In genomic region chr7:76281006-76281705, GRCh38 we compare ENCODE assay signal across 1 cellular context.
TF ChIP-seq lines count a peak whose summit lies in the region.

No MANE protein-coding gene starts in this region.

TF ChIP-seq in K562, 482 proteins besides CTCF, POLR2A, EP300 and RAD21 (continued from another document and continues in another):
- TF ChIP-seq ARID4B (CRISPR knock-in tag; IDR thresholded peaks at IDR 0.05) (no peak), ZNF140 (CRISPR knock-in tag; IDR thresholded peaks at IDR 0.05) (no peak), HINFP (tag; conservative IDR thresholded peaks at IDR 0.05; ENCODE audit: low read depth) (peak; percentile 78; the same call in 1 of the 2 replicates), TRIM25 (IDR thresholded peaks at IDR 0.05; ENCODE audit: borderline replicate concordance) (peak; percentile 84; the same call in 1 of the 2 replicates), CLOCK (CRISPR knock-in tag; IDR thresholded peaks at IDR 0.05; ENCODE audit: borderline replicate concordance) (no peak), PHF21A (IDR thresholded peaks at IDR 0.05; ENCODE audit: borderline replicate concordance, low read depth) (peak; percentile 58; the same call in 1 of the 2 replicates), ARHGAP35 (IDR thresholded peaks at IDR 0.05; ENCODE audit: partially characterized antibody) (peak; percentile 85), MBD1 (CRISPR knock-in tag; IDR thresholded peaks at IDR 0.05) (no peak), NCOA6 (IDR thresholded peaks at IDR 0.05) (0 out of 2 replicates have a peak, but pooled peaks have one; percentile 49), PHB (CRISPR knock-in tag; IDR thresholded peaks at IDR 0.05) (no peak), SIRT6 (IDR thresholded peaks at IDR 0.05; ENCODE audit: low read depth, low read length) (no peak), NELFE (IDR thresholded peaks at IDR 0.05; ENCODE audit: insufficient read depth, insufficient read length) (no peak), ZNF668 (CRISPR knock-in tag; IDR thresholded peaks at IDR 0.05) (no peak), C11orf30 (IDR thresholded peaks at IDR 0.05; ENCODE audit: low read depth) (no peak), ZBTB5 (IDR thresholded peaks at IDR 0.05) (0 out of 2 replicates have a peak, but pooled peaks have one; percentile 58), ARID1B (IDR thresholded peaks at IDR 0.05) (peak; percentile 43), BRD9 (IDR thresholded peaks at IDR 0.05; ENCODE audit: low read depth, partially characterized antibody) (peak; percentile 49), ZEB2 (IDR thresholded peaks at IDR 0.05) (no peak), NCOA4 (IDR thresholded peaks at IDR 0.05; ENCODE audit: partially characterized antibody) (peak; percentile 66), CC2D1A (IDR thresholded peaks at IDR 0.05) (peak; percentile 56), CSDE1 (IDR thresholded peaks at IDR 0.05) (peak in 1 of 2 experiments; percentile 69; a peak in 1 of 4 replicates), HDAC1 (IDR thresholded peaks at IDR 0.05) (peak; percentile 55 to 76; a peak in 2 of 4 replicates), CEBPB (tag; IDR thresholded peaks at IDR 0.05) (no peak), THRB (CRISPR knock-in tag; conservative IDR thresholded peaks at IDR 0.05) (peak; percentile 72), ZNF384 (IDR thresholded peaks at IDR 0.05; ENCODE audit: low read depth, low read length) (no peak), CTBP1 (IDR thresholded peaks at IDR 0.05; ENCODE audit: borderline replicate concordance) (peak; percentile 18; the same call in 1 of the 2 replicates), TBP (optimal IDR thresholded peaks at IDR 0.05; ENCODE audit: low read depth, low read length) (no peak), MCM7 (IDR thresholded peaks at IDR 0.05) (peak in 1 of 2 experiments; percentile 72; a peak in 1 of 4 replicates), NFE2 (IDR thresholded peaks at IDR 0.05; ENCODE audit: low read depth) (no peak), ZNF512 (tag; IDR thresholded peaks at IDR 0.05) (peak; percentile 100), ZNF282 (CRISPR knock-in tag; IDR thresholded peaks at IDR 0.05) (no peak), VEZF1 (CRISPR knock-in tag; IDR thresholded peaks at IDR 0.05) (peak; percentile 55; the same call in 1 of the 2 replicates), ARNT (IDR thresholded peaks at IDR 0.05) (peak; percentile 72 to 76; a peak in 2 of 4 replicates), HOXB6 (CRISPR knock-in tag; IDR thresholded peaks at IDR 0.05; ENCODE audit: borderline replicate concordance) (no peak), HNRNPUL1 (IDR thresholded peaks at IDR 0.05; ENCODE audit: low read length) (no peak), MAX (CRISPR knock-in tag; IDR thresholded peaks at IDR 0.05) (no peak), ZNF175 (CRISPR knock-in tag; IDR thresholded peaks at IDR 0.05; ENCODE audit: low read depth) (no peak), KHSRP (IDR thresholded peaks at IDR 0.05) (no peak), ZNF12 (CRISPR knock-in tag; IDR thresholded peaks at IDR 0.05) (no peak), BCL6 (CRISPR knock-in tag; IDR thresholded peaks at IDR 0.05) (no peak), NFXL1 (CRISPR knock-in tag; IDR thresholded peaks at IDR 0.05) (no peak), ZNF655 (CRISPR knock-in tag; IDR thresholded peaks at IDR 0.05) (no peak), ZFP1 (CRISPR knock-in tag; IDR thresholded peaks at IDR 0.05) (no peak), ZBTB7A (IDR thresholded peaks at IDR 0.05; ENCODE audit: borderline replicate concordance, control insufficient read depth, low read depth, low read length) (peak; percentile 84; the same call in 1 of the 2 replicates)
